Comparison of ENCODE assay signal across 1 cellular context in genomic region chr10:13439771-13440708, GRCh38.
TF ChIP-seq lines count a peak whose summit lies in the region.

No MANE protein-coding gene starts in this region.

TF ChIP-seq in H1, 55 proteins besides CTCF, POLR2A, EP300 and RAD21 (continued from another document):
- TF ChIP-seq KDM1A (IDR thresholded peaks at IDR 0.05; ENCODE audit: borderline replicate concordance, low read length) (no peak), EGR1 (IDR thresholded peaks at IDR 0.05; ENCODE audit: borderline replicate concordance, low read depth, low read length) (no peak), SAP30 (IDR thresholded peaks at IDR 0.05; ENCODE audit: insufficient read depth, insufficient replicate concordance, low read length) (no peak), MAX (IDR thresholded peaks at IDR 0.05) (peak; percentile 67; the same call in 1 of the 2 replicates), NANOG (IDR thresholded peaks at IDR 0.05; ENCODE audit: insufficient read depth, low read depth, low read length, poor library complexity, severe bottlenecking) (no peak), EZH2 (IDR thresholded peaks at IDR 0.05; ENCODE audit: low read depth, low read length, severe bottlenecking) (peak; percentile 62), CHD1 (IDR thresholded peaks at IDR 0.05; ENCODE audit: low read depth, low read length) (no peak), CBX5 (IDR thresholded peaks at IDR 0.05; ENCODE audit: low read depth, low read length) (no peak)
TF ChIP-seq in H1: peak in this region for 8.
